Comparison of ENCODE assay signal across 1 cellular context in the genomic region with DNA sequence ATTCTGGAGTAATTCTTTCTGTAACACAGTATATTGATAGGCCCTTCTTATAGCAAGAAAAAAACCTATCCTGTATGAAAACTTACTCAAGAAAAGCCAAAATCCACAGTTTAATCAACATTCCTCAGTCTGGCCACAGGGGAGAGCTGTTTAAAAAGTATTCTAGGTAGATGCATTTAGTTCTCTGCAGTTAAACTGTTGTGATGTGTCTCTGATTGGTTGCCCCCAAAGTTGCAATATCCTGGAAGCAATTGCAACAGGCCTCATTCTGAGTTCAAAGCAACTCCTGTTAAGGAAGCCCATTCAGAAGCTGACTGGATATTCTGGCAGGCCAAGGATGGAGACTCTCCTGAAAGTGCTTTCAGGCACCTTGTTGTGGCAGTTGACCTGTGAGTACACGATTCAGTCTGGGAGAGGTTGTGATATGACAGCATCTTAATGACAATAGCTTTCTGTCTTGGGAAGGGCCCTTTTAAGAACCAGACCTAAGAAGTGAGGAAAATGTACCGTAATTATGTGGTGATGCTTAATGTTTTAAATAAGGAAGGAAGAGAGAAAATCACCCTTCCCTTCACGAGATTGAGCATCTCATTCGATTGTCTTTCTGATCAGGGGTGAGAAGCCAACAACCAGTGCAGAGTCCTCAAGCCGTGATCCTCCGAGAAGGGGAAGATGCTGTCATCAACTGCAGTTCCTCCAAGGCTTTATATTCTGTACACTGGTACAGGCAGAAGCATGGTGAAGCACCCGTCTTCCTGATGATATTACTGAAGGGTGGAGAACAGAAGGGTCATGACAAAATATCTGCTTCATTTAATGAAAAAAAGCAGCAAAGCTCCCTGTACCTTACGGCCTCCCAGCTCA.
TF ChIP-seq lines count a peak whose summit lies in the region.

No MANE protein-coding gene starts in this region.

TF ChIP-seq in endothelial cell of umbilical vein, 7 proteins besides CTCF, POLR2A, EP300 and RAD21 (continued from another document):
- TF ChIP-seq MYC (IDR thresholded peaks at IDR 0.05; ENCODE audit: low read depth, low read length): no peak
- TF ChIP-seq POLR2AphosphoS5 (IDR thresholded peaks at IDR 0.05; ENCODE audit: insufficient read depth, low read depth, low read length): no peak
- TF ChIP-seq JUN (IDR thresholded peaks at IDR 0.05; ENCODE audit: borderline replicate concordance, insufficient read depth, insufficient read length, low read depth): no peak
- no peak for TF ChIP-seq FOS (IDR thresholded peaks at IDR 0.05; ENCODE audit: borderline replicate concordance, insufficient read depth, low read length)
